Comparison of ENCODE assay signal across 1 cellular context in genomic region chr17:81222906-81223757, GRCh38.
TF ChIP-seq lines count a peak whose summit lies in the region.

TSS of gene CEP131 (minus strand) at chr17:81222965. CDS start at chr17:81220056, 2,909 bp downstream.

TF ChIP-seq in HEK293, 187 proteins besides CTCF, POLR2A, EP300 and RAD21 (continued from another document and continues in another):
- TF ChIP-seq ZBTB11 (tag by site-specific recombination; conservative IDR thresholded peaks at IDR 0.05; ENCODE audit: low read depth) (no peak), RBAK (tag by site-specific recombination; IDR thresholded peaks at IDR 0.05) (no peak), ZNF274 (IDR thresholded peaks at IDR 0.05; ENCODE audit: low read length) (no peak), ZNF274 (tag by site-specific recombination; IDR thresholded peaks at IDR 0.05; ENCODE audit: borderline replicate concordance) (no peak), ZSCAN23 (tag by site-specific recombination; IDR thresholded peaks at IDR 0.05) (no peak), ZNF571 (tag by site-specific recombination; IDR thresholded peaks at IDR 0.05) (no peak), ZFP69B (tag by site-specific recombination; IDR thresholded peaks at IDR 0.05) (peak; percentile 78), KLF7 (tag by site-specific recombination; IDR thresholded peaks at IDR 0.05; ENCODE audit: borderline replicate concordance) (no peak), ZNF645 (tag by site-specific recombination; IDR thresholded peaks at IDR 0.05) (peak; percentile 31; the same call in 1 of the 2 replicates), GLI4 (tag by site-specific recombination; IDR thresholded peaks at IDR 0.05) (0 out of 2 replicates have a peak, but pooled peaks have one; percentile 29), ZNF292 (tag by site-specific recombination; IDR thresholded peaks at IDR 0.05; ENCODE audit: borderline replicate concordance, low read depth) (no peak), ZNF148 (tag by site-specific recombination; IDR thresholded peaks at IDR 0.05; ENCODE audit: borderline replicate concordance) (no peak), BCL11A (tag by site-specific recombination; IDR thresholded peaks at IDR 0.05; ENCODE audit: low read depth) (no peak), ZNF2 (tag by site-specific recombination; IDR thresholded peaks at IDR 0.05) (no peak), ZNF513 (tag by site-specific recombination; IDR thresholded peaks at IDR 0.05) (no peak), ZNF707 (tag by site-specific recombination; IDR thresholded peaks at IDR 0.05) (no peak), ZNF664 (tag by site-specific recombination; IDR thresholded peaks at IDR 0.05) (no peak), ZNF768 (tag by site-specific recombination; IDR thresholded peaks at IDR 0.05) (no peak), ZNF596 (tag by site-specific recombination; IDR thresholded peaks at IDR 0.05) (no peak), ZSCAN16 (tag by site-specific recombination; IDR thresholded peaks at IDR 0.05) (no peak), ZSCAN5A (tag by site-specific recombination; IDR thresholded peaks at IDR 0.05) (no peak), HOXA7 (CRISPR knock-in tag; IDR thresholded peaks at IDR 0.05; ENCODE audit: borderline replicate concordance) (no peak), ZNF660 (tag by site-specific recombination; IDR thresholded peaks at IDR 0.05) (0 out of 2 replicates have a peak, but pooled peaks have one; percentile 58), ZBTB48 (tag by site-specific recombination; IDR thresholded peaks at IDR 0.05) (peak; percentile 82), ZNF350 (tag by site-specific recombination; IDR thresholded peaks at IDR 0.05) (no peak), FEZF1 (tag by site-specific recombination; IDR thresholded peaks at IDR 0.05) (no peak), ZNF121 (tag by site-specific recombination; IDR thresholded peaks at IDR 0.05) (no peak), ZNF610 (tag by site-specific recombination; IDR thresholded peaks at IDR 0.05; ENCODE audit: borderline replicate concordance) (peak; percentile 70; the same call in 1 of the 2 replicates), ZEB2 (tag by site-specific recombination; IDR thresholded peaks at IDR 0.05) (peak; percentile 33; the same call in 1 of the 2 replicates), ZNF776 (tag by site-specific recombination; IDR thresholded peaks at IDR 0.05; ENCODE audit: borderline replicate concordance) (no peak), AEBP2 (tag by site-specific recombination; IDR thresholded peaks at IDR 0.05; ENCODE audit: borderline replicate concordance) (no peak), SCRT2 (tag by site-specific recombination; IDR thresholded peaks at IDR 0.05) (no peak), ZNF426 (tag by site-specific recombination; IDR thresholded peaks at IDR 0.05) (no peak), KLF8 (tag by site-specific recombination; IDR thresholded peaks at IDR 0.05) (peak; percentile 98), MZF1 (tag by site-specific recombination; IDR thresholded peaks at IDR 0.05; ENCODE audit: borderline replicate concordance) (peak; percentile 81; the same call in 1 of the 2 replicates), PATZ1 (tag by site-specific recombination; IDR thresholded peaks at IDR 0.05) (peak; percentile 97), EGR2 (tag by site-specific recombination; IDR thresholded peaks at IDR 0.05; ENCODE audit: low read depth) (peak; percentile 93), ZNF785 (tag by site-specific recombination; IDR thresholded peaks at IDR 0.05) (no peak), BCL6B (tag by site-specific recombination; IDR thresholded peaks at IDR 0.05) (no peak), ZNF214 (tag by site-specific recombination; IDR thresholded peaks at IDR 0.05; ENCODE audit: borderline replicate concordance) (no peak), ZNF529 (tag by site-specific recombination; IDR thresholded peaks at IDR 0.05; ENCODE audit: insufficient replicate concordance) (no peak), ZNF629 (tag by site-specific recombination; IDR thresholded peaks at IDR 0.05) (peak; percentile 48; the same call in 1 of the 2 replicates)
- TF ChIP-seq, protein P1, sequence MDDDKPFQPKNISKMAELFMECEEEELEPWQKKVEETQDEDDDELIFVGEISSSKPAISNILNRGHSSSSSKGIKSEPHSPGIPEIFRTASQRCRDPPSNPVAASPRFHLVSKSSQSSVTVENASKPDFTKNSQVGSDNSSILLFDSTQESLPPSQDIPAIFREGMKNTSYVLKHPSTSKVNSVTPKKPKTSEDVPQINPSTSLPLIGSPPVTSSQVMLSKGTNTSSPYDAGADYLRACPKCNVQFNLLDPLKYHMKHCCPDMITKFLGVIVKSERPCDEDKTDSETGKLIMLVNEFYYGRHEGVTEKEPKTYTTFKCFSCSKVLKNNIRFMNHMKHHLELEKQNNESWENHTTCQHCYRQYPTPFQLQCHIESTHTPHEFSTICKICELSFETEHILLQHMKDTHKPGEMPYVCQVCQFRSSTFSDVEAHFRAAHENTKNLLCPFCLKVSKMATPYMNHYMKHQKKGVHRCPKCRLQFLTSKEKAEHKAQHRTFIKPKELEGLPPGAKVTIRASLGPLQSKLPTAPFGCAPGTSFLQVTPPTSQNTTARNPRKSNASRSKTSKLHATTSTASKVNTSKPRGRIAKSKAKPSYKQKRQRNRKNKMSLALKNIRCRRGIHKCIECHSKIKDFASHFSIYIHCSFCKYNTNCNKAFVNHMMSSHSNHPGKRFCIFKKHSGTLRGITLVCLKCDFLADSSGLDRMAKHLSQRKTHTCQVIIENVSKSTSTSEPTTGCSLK (tag by site-specific recombination; IDR thresholded peaks at IDR 0.05) = no peak
- TF ChIP-seq, protein P2, sequence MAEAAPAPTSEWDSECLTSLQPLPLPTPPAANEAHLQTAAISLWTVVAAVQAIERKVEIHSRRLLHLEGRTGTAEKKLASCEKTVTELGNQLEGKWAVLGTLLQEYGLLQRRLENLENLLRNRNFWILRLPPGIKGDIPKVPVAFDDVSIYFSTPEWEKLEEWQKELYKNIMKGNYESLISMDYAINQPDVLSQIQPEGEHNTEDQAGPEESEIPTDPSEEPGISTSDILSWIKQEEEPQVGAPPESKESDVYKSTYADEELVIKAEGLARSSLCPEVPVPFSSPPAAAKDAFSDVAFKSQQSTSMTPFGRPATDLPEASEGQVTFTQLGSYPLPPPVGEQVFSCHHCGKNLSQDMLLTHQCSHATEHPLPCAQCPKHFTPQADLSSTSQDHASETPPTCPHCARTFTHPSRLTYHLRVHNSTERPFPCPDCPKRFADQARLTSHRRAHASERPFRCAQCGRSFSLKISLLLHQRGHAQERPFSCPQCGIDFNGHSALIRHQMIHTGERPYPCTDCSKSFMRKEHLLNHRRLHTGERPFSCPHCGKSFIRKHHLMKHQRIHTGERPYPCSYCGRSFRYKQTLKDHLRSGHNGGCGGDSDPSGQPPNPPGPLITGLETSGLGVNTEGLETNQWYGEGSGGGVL (tag by site-specific recombination; IDR thresholded peaks at IDR 0.05) = no peak
